12 cellular contexts compared by ENCODE assay signal in genomic region chr6:21949211-21949801, GRCh38.
DNase-seq lines count a peak whose midpoint lies in the region; ATAC-seq and TF ChIP-seq lines count a peak whose summit lies in the region.
"Had no signal": no experiment of that assay in that cellular context is flagged by ENCODE, and none has a peak within 500 bp of the region (broad histone marks: within the 10 kb centered on the region; RNA-seq: fewer than 3 reads in every experiment).

No MANE protein-coding gene starts in this region.

- no peak overlapping the region for H2AFZ ChIP-seq in GM23248
- H2AFZ ChIP-seq: neural progenitor cell had no signal

- H3K9me3 ChIP-seq in BLaER1 treated with 17β-estradiol and CSF1 and Interleukin-3, amounts not matched to agents 10 nM and 100 nM (replicated peaks in 1 of 11) = no peaks in the 10 kb centered on the region
- no peaks in the 10 kb centered on the region for H3K9me3 ChIP-seq in lower lobe of right lung
- no peaks in the 10 kb centered on the region for H3K9me3 ChIP-seq in GM23248 (ENCODE audit: low read depth)
- H3K9me3 ChIP-seq in adrenal gland (replicated peaks in 1 of 3) = no peaks in the 10 kb centered on the region

- no peaks in the 10 kb centered on the region for H3K9me2 ChIP-seq in GM23248 (ENCODE audit: insufficient read depth)

- H3F3A ChIP-seq in GM23248 (ENCODE audit: insufficient read depth) = peaks cover 14% of the 10 kb centered on the region; the same call in 1 of the 2 replicates

- TF ChIP-seq CTCF in lower lobe of right lung (IDR thresholded peaks at IDR 0.05) = no peak
- TF ChIP-seq CTCF in adrenal gland (IDR thresholded peaks at IDR 0.05) = no peak

- no peaks in the 10 kb centered on the region for H3K79me2 ChIP-seq in GM23248 (ENCODE audit: insufficient read depth)

- intact Hi-C loops in lower lobe of right lung (cut with DNase I) (no loop called here), adrenal gland (cut with DNase I) (no loop called here)

- no peak overlapping the region for H3K9ac ChIP-seq in BLaER1 treated with 17β-estradiol and CSF1 and Interleukin-3, amounts not matched to agents 10 nM and 100 nM
- no peak overlapping the region for H3K9ac ChIP-seq in GM23248
- H3K9ac ChIP-seq: neural progenitor cell had no signal

- no peak for TF ChIP-seq RAD21 in Ishikawa (IDR thresholded peaks at IDR 0.05; ENCODE audit: low read depth)

- 93 to 94% methylated on average over 3 of the region's 3 CpGs for WGBS in GM23248 (ENCODE audit: low coverage in 1 of 2, low lambda C conversion rate in 2 of 2, missing lambda C conversion rate in 2 of 2), 2 experiments
- 78 to 89% (median 79%) methylated on average over 3 of the region's 3 CpGs for WGBS in adrenal gland, 4 donors

- no peaks in the 10 kb centered on the region for H3K27me3 ChIP-seq in BLaER1 treated with 17β-estradiol and CSF1 and Interleukin-3, amounts not matched to agents 10 nM and 100 nM
- H3K27me3 ChIP-seq in lower lobe of right lung (ENCODE audit: low read depth) = no peaks in the 10 kb centered on the region
- no peaks in the 10 kb centered on the region for H3K27me3 ChIP-seq in GM23248 (replicated peaks; ENCODE audit: insufficient read depth)
- H3K27me3 ChIP-seq in adrenal gland = no peaks in the 10 kb centered on the region
- H3K27me3 ChIP-seq: dorsolateral prefrontal cortex, neural progenitor cell had no signal

- peak overlapping the region in 9 of 11 experiments; percentile 2 to 56 (median 29); a peak in 14 of 22 replicates for H3K4me2 ChIP-seq in BLaER1 treated with 17β-estradiol and CSF1 and Interleukin-3, amounts not matched to agents 10 nM and 100 nM
- no peak overlapping the region for H3K4me2 ChIP-seq in GM23248 (ENCODE audit: unreplicated experiment)
- H3K4me2 ChIP-seq: neural progenitor cell had no signal

- in situ Hi-C loops in GM23248 (cut with MboI) = no loop called here

- no peak for TF ChIP-seq EP300 in Ishikawa (IDR thresholded peaks at IDR 0.05; ENCODE audit: borderline replicate concordance)

- no peak overlapping the region for H3K27ac ChIP-seq in BLaER1 treated with 17β-estradiol and CSF1 and Interleukin-3, amounts not matched to agents 10 nM and 100 nM
- H3K27ac ChIP-seq in lower lobe of right lung (peak overlapping the region; percentile 13), GM23248 (no peak overlapping the region), adrenal gland (no peak overlapping the region)
- H3K27ac ChIP-seq: dorsolateral prefrontal cortex, HL-60, neural progenitor cell had no signal

- TF ChIP-seq POLR2A in adrenal gland (IDR thresholded peaks at IDR 0.05) = no peak

- peak; percentile 30 for DNase-seq in RPMI7951 (ENCODE audit: low read depth)
- DNase-seq in lower lobe of right lung = no peak
- no peak for DNase-seq in activated T-cell treated with anti-CD3 and anti-CD28 coated beads, Interleukin-2, amount 50 U/mL, for 1 hour
- no peak for DNase-seq in GM23248
- DNase-seq in adrenal gland = no peak
- DNase-seq: dorsolateral prefrontal cortex, PC-3 had no signal

- no peaks in the 10 kb centered on the region for H4K20me1 ChIP-seq in BLaER1 treated with 17β-estradiol and CSF1 and Interleukin-3, amounts not matched to agents 10 nM and 100 nM
- no peaks in the 10 kb centered on the region for H4K20me1 ChIP-seq in GM23248 (ENCODE audit: insufficient read depth)

- no peak overlapping the region for H3K4me3 ChIP-seq in BLaER1 treated with 17β-estradiol and CSF1 and Interleukin-3, amounts not matched to agents 10 nM and 100 nM
- H3K4me3 ChIP-seq in lower lobe of right lung (no peak overlapping the region), GM23248 (no peak overlapping the region), adrenal gland (no peak overlapping the region)
- H3K4me3 ChIP-seq: dorsolateral prefrontal cortex, neural progenitor cell had no signal

- H3K36me3 ChIP-seq in BLaER1 treated with 17β-estradiol and CSF1 and Interleukin-3, amounts not matched to agents 10 nM and 100 nM = no peaks in the 10 kb centered on the region
- H3K36me3 ChIP-seq in lower lobe of right lung = no peaks in the 10 kb centered on the region
- no peaks in the 10 kb centered on the region for H3K36me3 ChIP-seq in GM23248 (ENCODE audit: low read depth)
- no peaks in the 10 kb centered on the region for H3K36me3 ChIP-seq in adrenal gland (replicated peaks in 1 of 2)
- H3K36me3 ChIP-seq: neural progenitor cell had no signal

- peaks cover 28 to 68% (median 53%) of the 10 kb centered on the region in 10 experiments for H3K4me1 ChIP-seq in BLaER1 treated with 17β-estradiol and CSF1 and Interleukin-3, amounts not matched to agents 10 nM and 100 nM
- H3K4me1 ChIP-seq in lower lobe of right lung (peaks cover 46% of the 10 kb centered on the region), GM23248 (ENCODE audit: insufficient read depth) (peaks cover 11% of the 10 kb centered on the region), adrenal gland (replicated peaks in 1 of 2) (no peaks in the 10 kb centered on the region)

- ATAC-seq in lower lobe of right lung = peak; percentile 70 to 80
- ATAC-seq in activated CD4-positive, CD25-positive, alpha-beta regulatory T cell treated with anti-CD3 and anti-CD28 coated beads, Interleukin-2, amount 50 U/mL, for 24 hours = no peak
- ATAC-seq: PC-3 had no signal

TF ChIP-seq in Ishikawa, 13 proteins besides CTCF, POLR2A, EP300 and RAD21:
- TF ChIP-seq TEAD4 (IDR thresholded peaks at IDR 0.05) (peak; percentile 72; the same call in 1 of the 2 replicates), YY1 (IDR thresholded peaks at IDR 0.05; ENCODE audit: low read depth) (no peak), TCF12 (IDR thresholded peaks at IDR 0.05; ENCODE audit: low read depth) (peak; percentile 55), REST (IDR thresholded peaks at IDR 0.05; ENCODE audit: low read depth) (no peak), TAF1 (IDR thresholded peaks at IDR 0.05; ENCODE audit: low read depth) (no peak), CEBPB (IDR thresholded peaks at IDR 0.05) (no peak), CREB1 (IDR thresholded peaks at IDR 0.05; ENCODE audit: low read depth) (no peak), EGR1 (IDR thresholded peaks at IDR 0.05) (no peak), MAX (IDR thresholded peaks at IDR 0.05) (0 out of 2 replicates have a peak, but pooled peaks have one; percentile 35), FOXM1 (IDR thresholded peaks at IDR 0.05; ENCODE audit: borderline replicate concordance, low read depth) (0 out of 2 replicates have a peak, but pooled peaks have one; percentile 35), ZBTB7A (IDR thresholded peaks at IDR 0.05; ENCODE audit: low read depth) (no peak), USF1 (IDR thresholded peaks at IDR 0.05) (no peak), NFIC (IDR thresholded peaks at IDR 0.05) (peak; percentile 38; the same call in 1 of the 2 replicates)

Comparison
In these comparisons a context has a peak if more than half of its experiments do, and no peak if none do; other contexts are left out.
1. ATAC-seq: peak in lower lobe of right lung (2 of 2); none in activated CD4-positive, CD25-positive, alpha-beta regulatory T cell treated with anti-CD3 and anti-CD28 coated beads, Interleukin-2, amount 50 U/mL, for 24 hours (0 of 2).